Comparison of ENCODE assay signal across 2 cellular contexts in the genomic region with DNA sequence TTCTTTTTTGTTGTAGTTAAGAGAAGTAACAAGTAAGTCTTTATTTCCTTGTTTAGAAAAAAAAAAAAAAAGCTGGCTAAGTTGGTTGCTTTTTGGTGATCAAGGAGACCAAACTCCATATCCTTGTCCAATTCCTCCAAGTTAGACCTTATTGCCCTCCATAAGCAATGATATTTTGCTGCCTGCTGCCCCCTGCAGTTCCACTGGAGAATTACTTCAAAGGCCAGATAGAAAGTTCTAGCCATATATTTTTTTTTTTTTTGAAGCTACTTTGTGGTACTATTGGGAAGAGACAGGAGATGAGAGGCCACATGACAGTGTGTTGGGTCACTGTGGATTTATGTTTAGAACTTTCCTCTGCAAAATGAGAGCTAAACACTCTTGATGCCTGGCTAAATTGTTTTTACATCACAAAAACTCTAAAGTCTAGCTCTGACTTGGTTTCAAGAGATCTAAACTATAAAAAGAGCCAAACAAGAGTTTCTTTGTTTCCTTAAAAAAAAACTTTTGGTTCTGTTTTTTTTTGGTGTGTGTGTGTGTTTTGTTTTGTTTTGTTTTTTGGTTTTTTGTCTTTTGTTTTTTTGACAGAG.
TF ChIP-seq lines count a peak whose summit lies in the region.

No MANE protein-coding gene starts in this region.

TF ChIP-seq in IMR-90, 13 proteins besides CTCF, POLR2A, EP300 and RAD21:
- TF ChIP-seq SMC3 (IDR thresholded peaks at IDR 0.05; ENCODE audit: low read depth, low read length) = peak; percentile 63
- TF ChIP-seq, protein P1, sequence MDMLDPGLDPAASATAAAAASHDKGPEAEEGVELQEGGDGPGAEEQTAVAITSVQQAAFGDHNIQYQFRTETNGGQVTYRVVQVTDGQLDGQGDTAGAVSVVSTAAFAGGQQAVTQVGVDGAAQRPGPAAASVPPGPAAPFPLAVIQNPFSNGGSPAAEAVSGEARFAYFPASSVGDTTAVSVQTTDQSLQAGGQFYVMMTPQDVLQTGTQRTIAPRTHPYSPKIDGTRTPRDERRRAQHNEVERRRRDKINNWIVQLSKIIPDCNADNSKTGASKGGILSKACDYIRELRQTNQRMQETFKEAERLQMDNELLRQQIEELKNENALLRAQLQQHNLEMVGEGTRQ (IDR thresholded peaks at IDR 0.05; ENCODE audit: low read depth, low read length) = no peak

TF ChIP-seq in H1, 55 proteins besides CTCF, POLR2A, EP300 and RAD21:
- no peak for TF ChIP-seq SP4 (IDR thresholded peaks at IDR 0.05; ENCODE audit: low read length)
- TF ChIP-seq E2F6 (IDR thresholded peaks at IDR 0.05) = no peak
- 0 out of 2 replicates have a peak, but pooled peaks have one; percentile 14 for TF ChIP-seq TAF1 (IDR thresholded peaks at IDR 0.05; ENCODE audit: low read depth, low read length)
- TF ChIP-seq RNF2 (IDR thresholded peaks at IDR 0.05; ENCODE audit: borderline replicate concordance, low read depth, low read length, missing control alignments, poor library complexity, severe bottlenecking) = no peak
- no peak for TF ChIP-seq POLR2AphosphoS5 (IDR thresholded peaks at IDR 0.05; ENCODE audit: low read depth, low read length)
